In the genomic region with DNA sequence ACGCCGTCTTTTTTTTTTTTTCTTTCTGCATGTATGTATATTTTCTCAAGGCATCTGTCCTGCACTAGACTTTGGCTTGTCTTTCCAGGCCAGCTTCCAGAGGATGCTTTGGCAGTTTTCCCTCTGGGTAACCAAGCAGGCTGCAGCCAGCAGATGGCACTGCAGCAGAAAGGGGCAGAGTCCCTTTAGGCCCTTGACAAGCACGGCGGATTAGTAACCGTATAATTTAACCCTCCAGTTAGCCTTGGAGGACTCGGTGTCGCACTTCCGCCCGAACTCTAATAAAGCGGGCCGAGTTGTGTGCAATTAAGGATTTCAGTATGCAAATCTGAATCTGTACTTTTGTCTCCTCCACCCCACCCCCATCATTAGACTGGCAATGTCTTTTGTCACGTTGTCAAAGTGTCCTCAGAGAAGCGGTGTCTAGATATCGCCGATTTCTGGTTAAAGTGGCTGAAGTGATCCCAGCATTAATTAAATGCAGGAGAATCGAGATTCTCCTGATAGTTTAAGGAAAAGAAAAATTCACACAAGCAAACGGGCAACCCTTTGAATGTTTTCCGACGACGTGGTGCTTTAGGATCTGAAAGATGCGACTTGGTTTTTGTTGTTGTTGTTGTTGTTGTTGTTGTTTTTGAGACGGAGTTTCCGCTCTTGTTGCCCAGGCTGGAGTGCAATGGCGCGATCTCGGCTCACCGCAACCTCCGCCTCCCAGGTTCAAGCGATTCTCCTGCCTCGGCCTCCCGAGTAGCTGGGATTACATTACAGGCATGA, we compare ENCODE assay signal across 1 cellular context.
TF ChIP-seq lines count a peak whose summit lies in the region.

No MANE protein-coding gene starts in this region.

TF ChIP-seq in K562, 482 proteins besides CTCF, POLR2A, EP300 and RAD21 (continued from another document and continues in another):
- TF ChIP-seq, protein P1, sequence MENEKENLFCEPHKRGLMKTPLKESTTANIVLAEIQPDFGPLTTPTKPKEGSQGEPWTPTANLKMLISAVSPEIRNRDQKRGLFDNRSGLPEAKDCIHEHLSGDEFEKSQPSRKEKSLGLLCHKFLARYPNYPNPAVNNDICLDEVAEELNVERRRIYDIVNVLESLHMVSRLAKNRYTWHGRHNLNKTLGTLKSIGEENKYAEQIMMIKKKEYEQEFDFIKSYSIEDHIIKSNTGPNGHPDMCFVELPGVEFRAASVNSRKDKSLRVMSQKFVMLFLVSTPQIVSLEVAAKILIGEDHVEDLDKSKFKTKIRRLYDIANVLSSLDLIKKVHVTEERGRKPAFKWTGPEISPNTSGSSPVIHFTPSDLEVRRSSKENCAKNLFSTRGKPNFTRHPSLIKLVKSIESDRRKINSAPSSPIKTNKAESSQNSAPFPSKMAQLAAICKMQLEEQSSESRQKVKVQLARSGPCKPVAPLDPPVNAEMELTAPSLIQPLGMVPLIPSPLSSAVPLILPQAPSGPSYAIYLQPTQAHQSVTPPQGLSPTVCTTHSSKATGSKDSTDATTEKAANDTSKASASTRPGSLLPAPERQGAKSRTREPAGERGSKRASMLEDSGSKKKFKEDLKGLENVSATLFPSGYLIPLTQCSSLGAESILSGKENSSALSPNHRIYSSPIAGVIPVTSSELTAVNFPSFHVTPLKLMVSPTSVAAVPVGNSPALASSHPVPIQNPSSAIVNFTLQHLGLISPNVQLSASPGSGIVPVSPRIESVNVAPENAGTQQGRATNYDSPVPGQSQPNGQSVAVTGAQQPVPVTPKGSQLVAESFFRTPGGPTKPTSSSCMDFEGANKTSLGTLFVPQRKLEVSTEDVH (IDR thresholded peaks at IDR 0.05; ENCODE audit: low read depth, partially characterized antibody), result peak; percentile 35
- no peak for TF ChIP-seq ZNF324 (CRISPR knock-in tag; IDR thresholded peaks at IDR 0.05)
- TF ChIP-seq ETV6 (IDR thresholded peaks at IDR 0.05; ENCODE audit: borderline replicate concordance in 1 of 2, low read depth in 2 of 2, low read length in 1 of 2), result no peak
- no peak for TF ChIP-seq ETV6 (CRISPR knock-in tag; IDR thresholded peaks at IDR 0.05; ENCODE audit: borderline replicate concordance)
- TF ChIP-seq, protein P2, sequence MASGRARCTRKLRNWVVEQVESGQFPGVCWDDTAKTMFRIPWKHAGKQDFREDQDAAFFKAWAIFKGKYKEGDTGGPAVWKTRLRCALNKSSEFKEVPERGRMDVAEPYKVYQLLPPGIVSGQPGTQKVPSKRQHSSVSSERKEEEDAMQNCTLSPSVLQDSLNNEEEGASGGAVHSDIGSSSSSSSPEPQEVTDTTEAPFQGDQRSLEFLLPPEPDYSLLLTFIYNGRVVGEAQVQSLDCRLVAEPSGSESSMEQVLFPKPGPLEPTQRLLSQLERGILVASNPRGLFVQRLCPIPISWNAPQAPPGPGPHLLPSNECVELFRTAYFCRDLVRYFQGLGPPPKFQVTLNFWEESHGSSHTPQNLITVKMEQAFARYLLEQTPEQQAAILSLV (tag; IDR thresholded peaks at IDR 0.05), result no peak
- TF ChIP-seq POLR2B (IDR thresholded peaks at IDR 0.05; ENCODE audit: low read depth, partially characterized antibody), result peak; percentile 18
- TF ChIP-seq YY1 (IDR thresholded peaks at IDR 0.05; ENCODE audit: borderline replicate concordance in 1 of 3, control insufficient read depth in 1 of 3, extremely low read depth in 1 of 3, insufficient read depth in 3 of 3, insufficient read length in 1 of 3, insufficient replicate concordance in 2 of 3, low read depth in 1 of 3, low read length in 2 of 3), result peak in 2 of 3 experiments; percentile 47 to 68
- no peak for TF ChIP-seq TOE1 (IDR thresholded peaks at IDR 0.05; ENCODE audit: borderline replicate concordance)
- no peak for TF ChIP-seq TOE1 (CRISPR knock-in tag; IDR thresholded peaks at IDR 0.05; ENCODE audit: borderline replicate concordance, low read depth)
- no peak for TF ChIP-seq POLR2AphosphoS2 (IDR thresholded peaks at IDR 0.05; ENCODE audit: low read length)
- TF ChIP-seq, protein P3, sequence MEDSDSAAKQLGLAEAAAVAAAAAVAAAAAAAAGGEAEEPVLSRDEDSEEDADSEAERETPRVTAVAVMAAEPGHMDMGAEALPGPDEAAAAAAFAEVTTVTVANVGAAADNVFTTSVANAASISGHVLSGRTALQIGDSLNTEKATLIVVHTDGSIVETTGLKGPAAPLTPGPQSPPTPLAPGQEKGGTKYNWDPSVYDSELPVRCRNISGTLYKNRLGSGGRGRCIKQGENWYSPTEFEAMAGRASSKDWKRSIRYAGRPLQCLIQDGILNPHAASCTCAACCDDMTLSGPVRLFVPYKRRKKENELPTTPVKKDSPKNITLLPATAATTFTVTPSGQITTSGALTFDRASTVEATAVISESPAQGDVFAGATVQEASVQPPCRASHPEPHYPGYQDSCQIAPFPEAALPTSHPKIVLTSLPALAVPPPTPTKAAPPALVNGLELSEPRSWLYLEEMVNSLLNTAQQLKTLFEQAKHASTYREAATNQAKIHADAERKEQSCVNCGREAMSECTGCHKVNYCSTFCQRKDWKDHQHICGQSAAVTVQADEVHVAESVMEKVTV (CRISPR knock-in tag; IDR thresholded peaks at IDR 0.05), result peak; percentile 46; the same call in 1 of the 2 replicates
- no peak; the same call in 1 of the 2 replicates for TF ChIP-seq POLR2AphosphoS5 (IDR thresholded peaks at IDR 0.05; ENCODE audit: control insufficient read depth, insufficient read depth, low read depth, low read length)
- no peak for TF ChIP-seq SLC30A9 (CRISPR knock-in tag; IDR thresholded peaks at IDR 0.05)
- TF ChIP-seq TRIM24 (IDR thresholded peaks at IDR 0.05), result 0 out of 4 replicates have a peak, but pooled peaks of 1 of the 2 experiments have one; percentile 38
- TF ChIP-seq ZFX (CRISPR knock-in tag; IDR thresholded peaks at IDR 0.05), result peak; percentile 64
- peak; percentile 53; the same call in 1 of the 2 replicates for TF ChIP-seq SOX6 (IDR thresholded peaks at IDR 0.05)
- no peak for TF ChIP-seq MTF1 (CRISPR knock-in tag; IDR thresholded peaks at IDR 0.05; ENCODE audit: borderline replicate concordance)
- peak; percentile 10 for TF ChIP-seq HDAC3 (IDR thresholded peaks at IDR 0.05; ENCODE audit: borderline replicate concordance, partially characterized antibody)
- TF ChIP-seq ETV1 (tag; conservative IDR thresholded peaks at IDR 0.05; ENCODE audit: low read depth), result peak; percentile 57
- TF ChIP-seq, protein P4, sequence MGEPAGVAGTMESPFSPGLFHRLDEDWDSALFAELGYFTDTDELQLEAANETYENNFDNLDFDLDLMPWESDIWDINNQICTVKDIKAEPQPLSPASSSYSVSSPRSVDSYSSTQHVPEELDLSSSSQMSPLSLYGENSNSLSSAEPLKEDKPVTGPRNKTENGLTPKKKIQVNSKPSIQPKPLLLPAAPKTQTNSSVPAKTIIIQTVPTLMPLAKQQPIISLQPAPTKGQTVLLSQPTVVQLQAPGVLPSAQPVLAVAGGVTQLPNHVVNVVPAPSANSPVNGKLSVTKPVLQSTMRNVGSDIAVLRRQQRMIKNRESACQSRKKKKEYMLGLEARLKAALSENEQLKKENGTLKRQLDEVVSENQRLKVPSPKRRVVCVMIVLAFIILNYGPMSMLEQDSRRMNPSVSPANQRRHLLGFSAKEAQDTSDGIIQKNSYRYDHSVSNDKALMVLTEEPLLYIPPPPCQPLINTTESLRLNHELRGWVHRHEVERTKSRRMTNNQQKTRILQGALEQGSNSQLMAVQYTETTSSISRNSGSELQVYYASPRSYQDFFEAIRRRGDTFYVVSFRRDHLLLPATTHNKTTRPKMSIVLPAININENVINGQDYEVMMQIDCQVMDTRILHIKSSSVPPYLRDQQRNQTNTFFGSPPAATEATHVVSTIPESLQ (CRISPR knock-in tag; IDR thresholded peaks at IDR 0.05), result no peak
- TF ChIP-seq CREM (IDR thresholded peaks at IDR 0.05; ENCODE audit: low read depth), result peak; percentile 70
- TF ChIP-seq PHF21A (IDR thresholded peaks at IDR 0.05; ENCODE audit: borderline replicate concordance, low read depth), result no peak
- no peak for TF ChIP-seq TEAD2 (tag; IDR thresholded peaks at IDR 0.05)
- TF ChIP-seq, protein P5, sequence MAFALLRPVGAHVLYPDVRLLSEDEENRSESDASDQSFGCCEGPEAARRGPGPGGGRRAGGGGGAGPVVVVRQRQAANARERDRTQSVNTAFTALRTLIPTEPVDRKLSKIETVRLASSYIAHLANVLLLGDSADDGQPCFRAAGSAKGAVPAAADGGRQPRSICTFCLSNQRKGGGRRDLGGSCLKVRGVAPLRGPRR (CRISPR knock-in tag; IDR thresholded peaks at IDR 0.05), result no peak
- TF ChIP-seq ZNF282 (CRISPR knock-in tag; IDR thresholded peaks at IDR 0.05), result no peak
- peak; percentile 66; the same call in 1 of the 2 replicates for TF ChIP-seq JUND (IDR thresholded peaks at IDR 0.05; ENCODE audit: borderline replicate concordance, low read depth, low read length)
- TF ChIP-seq JUND (tag; IDR thresholded peaks at IDR 0.05; ENCODE audit: borderline replicate concordance, low read depth, low read length), result peak; percentile 67; the same call in 2 of the 3 replicates
- TF ChIP-seq ELF1 (tag; IDR thresholded peaks at IDR 0.05), result peak; percentile 66
- 0 out of 2 replicates have a peak, but pooled peaks have one; percentile 30 for TF ChIP-seq BMI1 (IDR thresholded peaks at IDR 0.05; ENCODE audit: low read length)
- TF ChIP-seq, protein P6, sequence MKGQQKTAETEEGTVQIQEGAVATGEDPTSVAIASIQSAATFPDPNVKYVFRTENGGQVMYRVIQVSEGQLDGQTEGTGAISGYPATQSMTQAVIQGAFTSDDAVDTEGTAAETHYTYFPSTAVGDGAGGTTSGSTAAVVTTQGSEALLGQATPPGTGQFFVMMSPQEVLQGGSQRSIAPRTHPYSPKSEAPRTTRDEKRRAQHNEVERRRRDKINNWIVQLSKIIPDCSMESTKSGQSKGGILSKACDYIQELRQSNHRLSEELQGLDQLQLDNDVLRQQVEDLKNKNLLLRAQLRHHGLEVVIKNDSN (CRISPR knock-in tag; IDR thresholded peaks at IDR 0.05), result no peak
- no peak for TF ChIP-seq NR2F6 (CRISPR knock-in tag; IDR thresholded peaks at IDR 0.05)
- TF ChIP-seq MECOM (CRISPR knock-in tag; IDR thresholded peaks at IDR 0.05), result peak; percentile 62; the same call in 1 of the 2 replicates
- no peak for TF ChIP-seq BACH1 (tag; IDR thresholded peaks at IDR 0.05)
- TF ChIP-seq PHB (CRISPR knock-in tag; IDR thresholded peaks at IDR 0.05), result no peak
- TF ChIP-seq HCFC1 (IDR thresholded peaks at IDR 0.05; ENCODE audit: low read depth, low read length), result peak; percentile 57
- TF ChIP-seq HDAC6 (IDR thresholded peaks at IDR 0.05; ENCODE audit: low read depth, low read length), result no peak
- TF ChIP-seq ZNF121 (CRISPR knock-in tag; conservative IDR thresholded peaks at IDR 0.05), result no peak
- TF ChIP-seq DMBX1 (CRISPR knock-in tag; IDR thresholded peaks at IDR 0.05; ENCODE audit: borderline replicate concordance), result no peak
- TF ChIP-seq ZNF699 (CRISPR knock-in tag; IDR thresholded peaks at IDR 0.05; ENCODE audit: insufficient replicate concordance), result no peak
- TF ChIP-seq ZNF146 (CRISPR knock-in tag; IDR thresholded peaks at IDR 0.05; ENCODE audit: unreplicated experiment), result no peak
- TF ChIP-seq ZNF695 (CRISPR knock-in tag; IDR thresholded peaks at IDR 0.05), result no peak
- TF ChIP-seq SRSF7 (optimal IDR thresholded peaks at IDR 0.05; ENCODE audit: low read depth, low read length), result no peak
- TF ChIP-seq ZNF77 (CRISPR knock-in tag; IDR thresholded peaks at IDR 0.05), result no peak
- TF ChIP-seq ZNF444 (CRISPR knock-in tag; IDR thresholded peaks at IDR 0.05), result no peak
- TF ChIP-seq, protein P7, sequence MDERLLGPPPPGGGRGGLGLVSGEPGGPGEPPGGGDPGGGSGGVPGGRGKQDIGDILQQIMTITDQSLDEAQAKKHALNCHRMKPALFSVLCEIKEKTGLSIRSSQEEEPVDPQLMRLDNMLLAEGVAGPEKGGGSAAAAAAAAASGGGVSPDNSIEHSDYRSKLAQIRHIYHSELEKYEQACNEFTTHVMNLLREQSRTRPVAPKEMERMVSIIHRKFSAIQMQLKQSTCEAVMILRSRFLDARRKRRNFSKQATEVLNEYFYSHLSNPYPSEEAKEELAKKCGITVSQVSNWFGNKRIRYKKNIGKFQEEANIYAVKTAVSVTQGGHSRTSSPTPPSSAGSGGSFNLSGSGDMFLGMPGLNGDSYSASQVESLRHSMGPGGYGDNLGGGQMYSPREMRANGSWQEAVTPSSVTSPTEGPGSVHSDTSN (CRISPR knock-in tag; IDR thresholded peaks at IDR 0.05; ENCODE audit: low read depth), result no peak
- TF ChIP-seq, protein P7 (tag; conservative IDR thresholded peaks at IDR 0.05; ENCODE audit: low read depth), result peak; percentile 55; the same call in 1 of the 2 replicates
- TF ChIP-seq HNRNPL (IDR thresholded peaks at IDR 0.05; ENCODE audit: low read depth, low read length), result no peak
- TF ChIP-seq KAT8 (IDR thresholded peaks at IDR 0.05; ENCODE audit: low read depth), result no peak
- no peak for TF ChIP-seq ZNF12 (CRISPR knock-in tag; IDR thresholded peaks at IDR 0.05)
- peak; percentile 35 for TF ChIP-seq NFRKB (IDR thresholded peaks at IDR 0.05; ENCODE audit: low read depth)
- TF ChIP-seq TAF1 (IDR thresholded peaks at IDR 0.05; ENCODE audit: control insufficient read depth, extremely low read depth, insufficient read depth, low read length, severe bottlenecking), result peak; percentile 63
- TF ChIP-seq, protein P8, sequence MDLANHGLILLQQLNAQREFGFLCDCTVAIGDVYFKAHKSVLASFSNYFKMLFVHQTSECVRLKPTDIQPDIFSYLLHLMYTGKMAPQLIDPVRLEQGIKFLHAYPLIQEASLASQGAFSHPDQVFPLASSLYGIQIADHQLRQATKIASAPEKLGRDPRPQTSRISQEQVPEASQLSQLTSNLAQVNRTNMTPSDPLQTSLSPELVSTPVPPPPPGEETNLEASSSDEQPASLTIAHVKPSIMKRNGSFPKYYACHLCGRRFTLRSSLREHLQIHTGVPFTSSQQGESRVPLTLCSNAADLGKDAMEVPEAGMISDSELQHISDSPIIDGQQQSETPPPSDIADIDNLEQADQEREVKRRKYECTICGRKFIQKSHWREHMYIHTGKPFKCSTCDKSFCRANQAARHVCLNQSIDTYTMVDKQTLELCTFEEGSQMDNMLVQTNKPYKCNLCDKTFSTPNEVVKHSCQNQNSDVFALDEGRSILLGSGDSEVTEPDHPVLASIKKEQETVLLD (IDR thresholded peaks at IDR 0.05), result no peak
- 0 out of 2 replicates have a peak, but pooled peaks have one; percentile 6 for TF ChIP-seq TCF3 (CRISPR knock-in tag; IDR thresholded peaks at IDR 0.05)
- no peak for TF ChIP-seq TFAM (CRISPR knock-in tag; conservative IDR thresholded peaks at IDR 0.05)
- peak; percentile 79 for TF ChIP-seq CTBP1 (IDR thresholded peaks at IDR 0.05; ENCODE audit: borderline replicate concordance)
- no peak for TF ChIP-seq SAFB2 (IDR thresholded peaks at IDR 0.05; ENCODE audit: borderline replicate concordance, low read depth, low read length, severe bottlenecking)
